In genomic region chr3:14657579-14657978, GRCh38 we compare ENCODE assay signal across 19 cellular contexts. TPM values are rescaled to one million over a fixed set of nuclear protein-coding genes. Genes with fewer than 3 reads are reported as not detected.
"Had no signal": no experiment of that assay in that cellular context is flagged by ENCODE, and none has a peak within 500 bp of the region (broad histone marks: within the 10 kb centered on the region; RNA-seq: fewer than 3 reads in every experiment).

No MANE protein-coding gene starts in this region.

- H3K4me3 Mint-ChIP-seq: activated B cell treated with CpG ODN at 0.5 μM for 24 hours; nephron progenitor cell; T-helper 1 cell treated with Interleukin-12 subunit alpha and Interleukin-12 subunit beta and Interleukin-4 antibody, amounts not matched to agents 30 μg/mL and 1 μg/mL, for 36 hours had no signal

- H3K27me3 ChIP-seq: body of pancreas, hepatocyte, spleen, stomach had no signal

- H3K27ac ChIP-seq: body of pancreas, hepatocyte, left ventricle myocardium inferior, spleen, stomach, thoracic aorta had no signal

- DNase-seq: activated B cell treated with CpG ODN at 0.5 μM for 24 hours; activated effector memory CD4-positive, alpha-beta T cell treated with anti-CD3 and anti-CD28 coated beads, Interleukin-2, amount 50 U/mL, for 16 hours; body of pancreas; central memory CD4-positive, alpha-beta T cell; effector memory CD4-positive, alpha-beta T cell; kidney; left ventricle myocardium inferior; mesenchymal stem cell; nephron progenitor cell; spleen; stimulated activated CD4-positive, alpha-beta T cell treated with anti-CD3 and anti-CD28 coated beads, Interleukin-2, amount 100 ng/mL, for 24 hours; stomach had no signal

- H3K27ac Mint-ChIP-seq: activated B cell treated with CpG ODN at 0.5 μM for 24 hours; nephron progenitor cell; T-helper 1 cell treated with Interleukin-12 subunit alpha and Interleukin-12 subunit beta and Interleukin-4 antibody, amounts not matched to agents 30 μg/mL and 1 μg/mL, for 36 hours had no signal

- H3K9me3 Mint-ChIP-seq: activated B cell treated with CpG ODN at 0.5 μM for 24 hours; nephron progenitor cell; T-helper 1 cell treated with Interleukin-12 subunit alpha and Interleukin-12 subunit beta and Interleukin-4 antibody, amounts not matched to agents 30 μg/mL and 1 μg/mL, for 36 hours had no signal

- H3K9me3 ChIP-seq: body of pancreas, left ventricle myocardium inferior, spleen, stomach, thoracic aorta had no signal

- H3K4me3 ChIP-seq: body of pancreas, hepatocyte, left ventricle myocardium inferior, spleen, stomach, thoracic aorta had no signal

- ATAC-seq: body of pancreas, sciatic nerve, SK-N-SH treated with all-trans-retinoic acid at 6 μM for 48 hours had no signal

- H3K27me3 Mint-ChIP-seq: activated B cell treated with CpG ODN at 0.5 μM for 24 hours had no signal

RNA-seq across cellular contexts. Expression of gene C3orf20, which starts 17.4 kb away (rescaled TPM):
- total RNA-seq: body of pancreas, epithelial cell of proximal tubule, left ventricle myocardium inferior, pulmonary artery endothelial cell, thoracic aorta had no signal
- polyA plus RNA-seq: hepatocyte, spleen, stomach had no signal
